10 cellular contexts compared by ENCODE assay signal in the genomic region with DNA sequence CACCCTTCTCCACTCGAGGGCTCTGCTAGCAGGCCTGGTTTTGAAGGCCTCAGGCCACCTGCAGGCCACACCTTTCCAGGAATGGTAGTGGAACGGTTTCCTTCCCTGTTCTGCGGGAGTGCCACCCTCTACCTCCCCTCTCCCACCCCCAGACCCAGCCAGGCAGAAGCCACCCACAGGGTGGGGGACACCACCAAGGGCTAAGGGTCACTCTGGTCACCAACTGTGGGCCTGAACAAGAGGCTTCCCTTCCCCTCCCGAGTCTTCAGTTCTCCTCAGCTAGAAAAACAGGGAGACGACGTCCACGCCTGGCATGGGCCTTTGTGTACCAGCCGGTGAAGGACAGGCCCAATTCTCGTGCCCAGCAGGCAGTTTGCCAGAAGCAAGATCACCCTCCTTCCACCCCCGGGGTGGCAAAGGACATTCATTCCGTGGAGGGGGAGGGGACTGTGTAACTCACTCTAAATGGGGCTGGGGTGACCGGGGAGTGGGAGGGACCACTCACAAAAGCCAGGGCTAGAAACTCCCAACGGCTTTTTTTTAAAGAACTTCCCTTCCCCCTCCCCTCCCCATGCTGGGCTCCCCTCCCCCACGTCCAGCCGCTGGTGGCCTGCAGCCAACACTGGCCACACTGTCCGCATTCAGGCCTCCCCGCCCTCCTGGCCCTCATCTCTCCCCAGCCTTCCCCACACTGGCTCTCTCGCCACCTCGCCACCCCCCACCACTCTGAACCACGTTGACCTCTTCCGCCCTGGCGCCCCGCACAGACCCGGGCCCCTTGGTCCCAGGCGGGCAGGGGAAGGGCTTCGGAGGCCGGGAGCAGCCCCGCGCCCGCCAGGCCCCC. TPM values are rescaled to one million over a fixed set of nuclear protein-coding genes. Genes with fewer than 3 reads are reported as not detected.
DNase-seq lines count a peak whose midpoint lies in the region; TF ChIP-seq lines count a peak whose summit lies in the region.
"Had no signal": no experiment of that assay in that cellular context is flagged by ENCODE, and none has a peak within 500 bp of the region (broad histone marks: within the 10 kb centered on the region; RNA-seq: fewer than 3 reads in every experiment).

No MANE protein-coding gene starts in this region.

- H3K9me3 ChIP-seq in spleen (no peaks in the 10 kb centered on the region), Peyer's patch (no peaks in the 10 kb centered on the region)

- H3K4me3 ChIP-seq in coronary artery (peak overlapping the region; percentile 60), spleen (peak overlapping the region in 3 of 8 donors; percentile 13 to 53 (median 26)), Peyer's patch (peak overlapping the region in 2 of 4 donors; percentile 31 to 38)

- H3K36me3 ChIP-seq in spleen: peaks cover 3 to 42% (median 23%) of the 10 kb centered on the region in 6 donors
- peaks cover 0 to 18% (median 0%) of the 10 kb centered on the region in 3 donors for H3K36me3 ChIP-seq in Peyer's patch

- peaks cover 20 to 82% (median 65%) of the 10 kb centered on the region in 6 donors for H3K4me1 ChIP-seq in spleen
- peaks cover 11 to 44% (median 20%) of the 10 kb centered on the region in 4 donors for H3K4me1 ChIP-seq in Peyer's patch

- TF ChIP-seq CTCF in coronary artery (IDR thresholded peaks at IDR 0.05) (no peak), spleen (IDR thresholded peaks at IDR 0.05 in 8 of 11, conservative IDR thresholded peaks at IDR 0.05 in 3 of 11) (no peak), Peyer's patch (IDR thresholded peaks at IDR 0.05) (no peak)

- 33 to 52% (median 43%) methylated on average over 26 to 30 of the region's 30 CpGs for WGBS in spleen, 5 donors

- H3K27me3 ChIP-seq in spleen (replicated peaks in 1 of 7): peaks cover 0 to 5% (median 0%) of the 10 kb centered on the region in 7 donors
- no peaks in the 10 kb centered on the region for H3K27me3 ChIP-seq in Peyer's patch

- H3K27ac ChIP-seq in coronary artery: peak overlapping the region in 1 of 2 donors; percentile 64
- H3K27ac ChIP-seq in spleen: peak overlapping the region in 5 of 8 donors; percentile 22 to 71 (median 47)
- peak overlapping the region in 2 of 4 donors; percentile 15 to 42 for H3K27ac ChIP-seq in Peyer's patch
- H3K27ac ChIP-seq: KMS-11 had no signal

- intact Hi-C loops in spleen (cut with DNase I; ENCODE audit: low total_unique reads): loop anchor here (10.0 kb wide), 1 partner anchor 87 kb away; no protein-coding TSS in a partner anchor

- no peak for TF ChIP-seq POLR2A in spleen (IDR thresholded peaks at IDR 0.05)
- no peak for TF ChIP-seq POLR2A in Peyer's patch (IDR thresholded peaks at IDR 0.05)

- DNase-seq in NCI-H2196 (lab: John Stamatoyannopoulos, UW; ENCODE audit: unreplicated experiment): peak; percentile 100
- no peak for DNase-seq in coronary artery (ENCODE audit: low spot score)
- peak; percentile 57 for DNase-seq in left kidney (ENCODE audit: low read depth, low spot score)
- DNase-seq in spleen: peak; percentile 81
- no peak for DNase-seq in NCI-H1930 (lab: John Stamatoyannopoulos, UW)
- no peak for DNase-seq in D341Med (ENCODE audit: low spot score)
- DNase-seq in Peyer's patch: no peak
- DNase-seq in middle frontal gyrus (ENCODE audit: extremely low spot score, low spot score): no peak
- DNase-seq: activated B cell treated with CpG ODN at 0.5 μM for 24 hours had no signal

RNA-seq across cellular contexts. Expression of gene CBX4, which starts 7.7 kb away (rescaled TPM):
- total RNA-seq in spleen (10 to 100 TPM; 23.4 to 48.0 (median 27.9) TPM), Peyer's patch (10 to 100 TPM in 2 of 4 donors, 1 to 10 TPM in 2; 4.9 to 19.0 (median 12.3) TPM)
- polyA plus RNA-seq in spleen: 10 to 100 TPM; 12.3 to 19.0 (median 13.2) TPM

RNA-seq across cellular contexts. Expression of gene CBX8, which starts 34.7 kb away (rescaled TPM):
- total RNA-seq in spleen (1 to 10 TPM; 2.1 to 5.5 (median 3.2) TPM), Peyer's patch (10 to 100 TPM in 1 of 4 donors, 1 to 10 TPM in 3; 2.5 to 14.9 (median 3.5) TPM)
- 1 to 10 TPM; 2.5 to 5.6 (median 4.5) TPM for polyA plus RNA-seq in spleen

RNA-seq across cellular contexts. Expression of gene CBX2, which starts 53.6 kb away (rescaled TPM):
- 1 to 10 TPM; 1.9 to 6.2 (median 3.5) TPM for total RNA-seq in spleen
- polyA plus RNA-seq in spleen: 1 to 10 TPM in 2 of 3 donors, under 1 TPM in 1; 0.48 to 3.3 (median 1.4) TPM
- under 1 TPM; 0.18 to 0.85 (median 0.81) TPM for total RNA-seq in Peyer's patch

Comparison
In these comparisons a context has a peak if more than half of its experiments do, and no peak if none do; other contexts are left out.
1. DNase-seq: peak in NCI-H2196 (single experiment), left kidney (single experiment) and spleen (single experiment); none in coronary artery (single experiment), NCI-H1930 (0 of 2), D341Med (single experiment), Peyer's patch (0 of 3) and middle frontal gyrus (single experiment).